Comparison of ENCODE assay signal across 1 cellular context in genomic region chr1:121157609-121158008, GRCh38. TPM values are rescaled to one million over a fixed set of nuclear protein-coding genes. Genes with fewer than 3 reads are reported as not detected.
"Had no signal": no experiment of that assay in that cellular context is flagged by ENCODE, and none has a peak within 500 bp of the region (broad histone marks: within the 10 kb centered on the region; RNA-seq: fewer than 3 reads in every experiment).

No MANE protein-coding gene starts in this region.

RNA-seq across cellular contexts. Expression of gene FAM72B, which starts 26.5 kb away (rescaled TPM):
- total RNA-seq: gastrocnemius medialis had no signal
